In the genomic region with DNA sequence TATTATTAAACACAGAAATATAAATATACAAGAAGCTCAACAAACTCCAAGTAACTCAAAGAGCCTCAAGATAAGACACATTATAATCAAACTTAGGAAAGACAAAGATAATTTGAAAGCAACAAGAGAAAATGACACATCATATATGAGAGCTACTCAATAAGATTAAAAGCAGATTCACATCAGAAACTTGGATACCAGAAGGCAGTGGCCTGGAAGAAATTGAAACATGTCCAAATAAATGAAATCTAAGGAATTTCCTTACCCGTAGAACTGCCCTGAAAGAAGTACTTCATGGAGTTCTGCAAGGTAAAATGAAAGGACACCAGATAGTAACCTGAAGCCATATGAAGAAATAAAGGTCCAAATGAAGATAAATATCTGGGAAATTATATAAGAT, we compare ENCODE assay signal across 30 cellular contexts.
"Had no signal": no experiment of that assay in that cellular context is flagged by ENCODE, and none has a peak within 500 bp of the region (broad histone marks: within the 10 kb centered on the region; RNA-seq: fewer than 3 reads in every experiment).

No MANE protein-coding gene starts in this region.

- H3K4me3 Mint-ChIP-seq: mesothelial cell of epicardium; naive B cell; natural killer cell; nephron progenitor cell; neural progenitor cell; stimulated activated memory B cell treated with anti-CD40 and anti-IgM and Interleukin-4, amounts not matched to agents 10 μg/mL and 1 μg/mL and 100 μg/mL, for 72 hours; stimulated activated naive CD8-positive, alpha-beta T cell treated with anti-CD3 and anti-CD28 coated beads, Interleukin-15, amount 100 ng/mL, for 72 hours; type B pancreatic cell had no signal

- H2AFZ ChIP-seq: neural progenitor cell had no signal

- ATAC-seq: left cardiac atrium; left lobe of liver; lower lobe of right lung; natural killer cell; right lobe of liver; stimulated activated memory B cell treated with anti-CD40 and anti-IgM and Interleukin-4, amounts not matched to agents 10 μg/mL and 1 μg/mL and 100 μg/mL, for 72 hours; stimulated activated naive CD8-positive, alpha-beta T cell treated with anti-CD3 and anti-CD28 coated beads, Interleukin-15, amount 100 ng/mL, for 72 hours had no signal

- H3K27me3 ChIP-seq: neural progenitor cell, neutrophil, right atrium auricular region, right lobe of liver, tibial nerve, vagina had no signal

- H3K27ac ChIP-seq: lower lobe of right lung, neural progenitor cell, neutrophil, right atrium auricular region, right lobe of liver, tibial nerve, vagina had no signal

- H3K9me3 ChIP-seq: lower lobe of right lung, neutrophil, right lobe of liver, vagina had no signal

- H3K36me3 ChIP-seq: lower lobe of right lung, neural progenitor cell, neutrophil, right atrium auricular region, right lobe of liver, tibial nerve, vagina had no signal

- FAIRE-seq: keratinocyte had no signal

- H3K4me1 ChIP-seq: lower lobe of right lung, right atrium auricular region, right lobe of liver, tibial nerve, vagina had no signal

- H3K4me1 Mint-ChIP-seq: mesothelial cell of epicardium; naive B cell; natural killer cell; nephron progenitor cell; neural progenitor cell; stimulated activated memory B cell treated with anti-CD40 and anti-IgM and Interleukin-4, amounts not matched to agents 10 μg/mL and 1 μg/mL and 100 μg/mL, for 72 hours; stimulated activated naive CD8-positive, alpha-beta T cell treated with anti-CD3 and anti-CD28 coated beads, Interleukin-15, amount 100 ng/mL, for 72 hours had no signal

- H3K4me2 ChIP-seq: neural progenitor cell, smooth muscle cell had no signal

- H3K9ac ChIP-seq: neural progenitor cell had no signal

- H3K36me3 Mint-ChIP-seq: naive B cell; natural killer cell; stimulated activated memory B cell treated with anti-CD40 and anti-IgM and Interleukin-4, amounts not matched to agents 10 μg/mL and 1 μg/mL and 100 μg/mL, for 72 hours had no signal

- H3K4me3 ChIP-seq: lower lobe of right lung, neural progenitor cell, right atrium auricular region, right lobe of liver, smooth muscle cell, tibial nerve, vagina had no signal

- H3K27me3 Mint-ChIP-seq: naive B cell; progenitor cell of endocrine pancreas; stimulated activated memory B cell treated with anti-CD40 and anti-IgM and Interleukin-4, amounts not matched to agents 10 μg/mL and 1 μg/mL and 100 μg/mL, for 72 hours; stimulated activated naive CD8-positive, alpha-beta T cell treated with anti-CD3 and anti-CD28 coated beads, Interleukin-15, amount 100 ng/mL, for 72 hours had no signal

- H3K9me3 Mint-ChIP-seq: nephron progenitor cell; stimulated activated memory B cell treated with anti-CD40 and anti-IgM and Interleukin-4, amounts not matched to agents 10 μg/mL and 1 μg/mL and 100 μg/mL, for 72 hours; type B pancreatic cell had no signal

- H3K27ac Mint-ChIP-seq: mesothelial cell of epicardium; naive B cell; natural killer cell; nephron progenitor cell; neural progenitor cell; progenitor cell of endocrine pancreas; stimulated activated memory B cell treated with anti-CD40 and anti-IgM and Interleukin-4, amounts not matched to agents 10 μg/mL and 1 μg/mL and 100 μg/mL, for 72 hours; stimulated activated naive CD8-positive, alpha-beta T cell treated with anti-CD3 and anti-CD28 coated beads, Interleukin-15, amount 100 ng/mL, for 72 hours; type B pancreatic cell had no signal

- DNase-seq: hippocampal formation; kidney glomerular epithelial cell; left cardiac atrium; lower lobe of right lung; mammary epithelial cell; mesenchymal stem cell; naive B cell; natural killer cell; nephron progenitor cell; occipital lobe; right lobe of liver; stimulated activated CD4-positive, alpha-beta T cell treated with anti-CD3 and anti-CD28 coated beads, Interleukin-1b, Interleukin-23, amount 100 ng/mL, for 48 hours; stimulated activated CD4-positive, alpha-beta T cell treated with anti-CD3 and anti-CD28 coated beads, Interleukin-2, amount 100 ng/mL, for 48 hours; stimulated activated CD4-positive, alpha-beta T cell treated with anti-CD3 and anti-CD28 coated beads, Interleukin-4, amount 100 ng/mL, for 4 hours; stimulated activated CD8-positive, alpha-beta memory T cell treated with anti-CD3 and anti-CD28 coated beads, Interleukin-4, amount 100 ng/mL, for 48 hours; stimulated activated naive CD4-positive, alpha-beta T cell treated with Interleukin-2 at 50 U/mL for 16 hours; stimulated activated naive CD8-positive, alpha-beta T cell treated with anti-CD3 and anti-CD28 coated beads, Interleukin-15, amount 100 ng/mL, for 72 hours; substantia nigra had no signal
